ENCODE assay signal across 33 cellular contexts in genomic region chr2:27640722-27641245, GRCh38.
"Had no signal": no experiment of that assay in that cellular context is flagged by ENCODE, and none has a peak within 500 bp of the region (broad histone marks: within the 10 kb centered on the region; RNA-seq: fewer than 3 reads in every experiment).

No MANE protein-coding gene starts in this region.

- H3K9ac ChIP-seq: neural progenitor cell had no signal

- H3K27me3 ChIP-seq: esophagus squamous epithelium, heart right ventricle, left lung, neural progenitor cell, right atrium auricular region, tibial artery, upper lobe of right lung had no signal

- H3K4me3 ChIP-seq: esophagus squamous epithelium, heart right ventricle, left lung, lower lobe of right lung, neural progenitor cell, right atrium auricular region, smooth muscle cell, tibial artery, upper lobe of right lung had no signal

- ATAC-seq: activated T-helper 17 cell treated with anti-CD3 and anti-CD28 coated beads, Interleukin-2, amount 50 U/mL, for 72 hours; heart right ventricle; left lung; lower lobe of right lung; natural killer cell; stimulated activated memory B cell treated with anti-CD40 and anti-IgM and Interleukin-4, amounts not matched to agents 10 μg/mL and 1 μg/mL and 100 μg/mL, for 72 hours; stimulated activated naive CD8-positive, alpha-beta T cell treated with anti-CD3 and anti-CD28 coated beads, Interleukin-15, amount 100 ng/mL, for 72 hours; upper lobe of right lung had no signal

- FAIRE-seq: colon, endometrium had no signal

- DNase-seq: activated CD4-positive, alpha-beta memory T cell treated with anti-CD3 and anti-CD28 coated beads, Interleukin-2, amount 10 ng/mL, durations not matched to agents 7 days and 5 days; activated CD4-positive, alpha-beta T cell treated with anti-CD3 and anti-CD28 coated beads for 1 hour; activated CD4-positive, alpha-beta T cell treated with anti-CD3 and anti-CD28 coated beads, Interleukin-2, amount 10 ng/mL, durations not matched to agents 7 days and 5 days; activated CD8-positive, alpha-beta memory T cell treated with anti-CD3 and anti-CD28 coated beads, Interleukin-2, amount 50 U/mL, for 48 hours; activated gamma-delta T cell treated with Interleukin-2 at 50 U/mL for 16 hours; activated naive CD8-positive, alpha-beta T cell treated with anti-CD3 and anti-CD28 coated beads, Interleukin-2, amount 10 ng/mL, durations not matched to agents 7 days and 5 days; activated T-cell treated with anti-CD3 and anti-CD28 coated beads, Interleukin-2, amount 50 U/mL, for 24 hours; amygdala; dermis blood vessel endothelial cell; effector CD4-positive, alpha-beta T cell; esophagus squamous epithelium; foreskin melanocyte; heart right ventricle; left lung; lower lobe of right lung; mesenchymal stem cell; natural killer cell; occipital lobe; stimulated activated CD4-positive, alpha-beta T cell treated with anti-CD3 and anti-CD28 coated beads, Interleukin-1b, Interleukin-23, amount 100 ng/mL, for 48 hours; stimulated activated CD4-positive, alpha-beta T cell treated with anti-CD3 and anti-CD28 coated beads, Interleukin-4, amount 100 ng/mL, for 4 hours; stimulated activated CD8-positive, alpha-beta memory T cell treated with anti-CD3 and anti-CD28 coated beads, Interleukin-4, amount 100 ng/mL, for 48 hours; stimulated activated naive CD8-positive, alpha-beta T cell treated with anti-CD3 and anti-CD28 coated beads, Interleukin-15, amount 100 ng/mL, for 72 hours; T-helper 2 cell; tibial artery; upper lobe of right lung had no signal

- H3K9me3 ChIP-seq: esophagus squamous epithelium, heart right ventricle, left lung, lower lobe of right lung, right atrium auricular region, tibial artery, upper lobe of right lung had no signal

- H2AFZ ChIP-seq: neural progenitor cell had no signal

- H3K27ac ChIP-seq: epithelial cell of prostate, esophagus squamous epithelium, heart right ventricle, left lung, lower lobe of right lung, neural progenitor cell, right atrium auricular region, tibial artery, upper lobe of right lung had no signal

- H3K4me2 ChIP-seq: neural progenitor cell, smooth muscle cell had no signal

- H3K4me1 ChIP-seq: esophagus squamous epithelium, heart right ventricle, left lung, lower lobe of right lung, neural progenitor cell, right atrium auricular region, tibial artery, upper lobe of right lung had no signal
